ENCODE assay signal across 10 cellular contexts in genomic region chr18:11163668-11164067, GRCh38. TPM values are rescaled to one million over a fixed set of nuclear protein-coding genes. Genes with fewer than 3 reads are reported as not detected.
A peak's percentile ranks its signal among the peaks of the same experiment; 100 is the strongest.
DNase-seq lines count a peak whose midpoint lies in the region; ATAC-seq and TF ChIP-seq lines count a peak whose summit lies in the region.
"Had no signal": no experiment of that assay in that cellular context is flagged by ENCODE, and none has a peak within 500 bp of the region (broad histone marks: within the 10 kb centered on the region; RNA-seq: fewer than 3 reads in every experiment).

No MANE protein-coding gene starts in this region.

- peaks cover 7% of the 10 kb centered on the region for H3K27me3 Mint-ChIP-seq in activated CD4-positive, alpha-beta T cell treated with anti-CD3 and anti-CD28 coated beads, Interleukin-2, amount 10 ng/mL, durations not matched to agents 7 days and 5 days
- H3K27me3 Mint-ChIP-seq in stimulated activated memory B cell treated with anti-CD40 and anti-IgM and Interleukin-4, amounts not matched to agents 10 μg/mL and 1 μg/mL and 100 μg/mL, for 72 hours = no peaks in the 10 kb centered on the region

- no peaks in the 10 kb centered on the region for H3K9me3 Mint-ChIP-seq in activated CD4-positive, alpha-beta T cell treated with anti-CD3 and anti-CD28 coated beads, Interleukin-2, amount 10 ng/mL, durations not matched to agents 7 days and 5 days
- no peaks in the 10 kb centered on the region for H3K9me3 Mint-ChIP-seq in stimulated activated memory B cell treated with anti-CD40 and anti-IgM and Interleukin-4, amounts not matched to agents 10 μg/mL and 1 μg/mL and 100 μg/mL, for 72 hours

- intact Hi-C loops in spleen (cut with DNase I; ENCODE audit: low total_unique reads) = no loop called here

- H3K4me3 ChIP-seq in astrocyte of the spinal cord (ENCODE audit: low read depth, low read length) = no peak overlapping the region
- H3K4me3 ChIP-seq in spleen = no peak overlapping the region

- no peak for ATAC-seq in stimulated activated memory B cell treated with anti-CD40 and anti-IgM and Interleukin-4, amounts not matched to agents 10 μg/mL and 1 μg/mL and 100 μg/mL, for 72 hours
- ATAC-seq in GM21526 (IDR thresholded peaks at IDR 0.05; ENCODE audit: low FRiP score, unreplicated experiment) = no peak

- peaks cover 0 to 12% (median 0%) of the 10 kb centered on the region in 7 donors for H3K27me3 ChIP-seq in spleen (replicated peaks in 1 of 7)

- H3K9me3 ChIP-seq in spleen = peaks cover 0 to under 1% (median 0%) of the 10 kb centered on the region in 8 donors

- POLR2A ChIA-PET in activated CD4-positive, alpha-beta T cell treated with anti-CD3 and anti-CD28 coated beads, Interleukin-2, amount 10 ng/mL, durations not matched to agents 7 days and 5 days (lab: Charles Lee) = no interaction called here

- in situ Hi-C loops in astrocyte of the spinal cord (cut with HindIII; ENCODE audit: low sequenced_read_pairs) = no loop called here

- H3K36me3 Mint-ChIP-seq in activated CD4-positive, alpha-beta T cell treated with anti-CD3 and anti-CD28 coated beads, Interleukin-2, amount 10 ng/mL, durations not matched to agents 7 days and 5 days (ENCODE audit: low read depth) = no peaks in the 10 kb centered on the region
- H3K36me3 Mint-ChIP-seq in stimulated activated memory B cell treated with anti-CD40 and anti-IgM and Interleukin-4, amounts not matched to agents 10 μg/mL and 1 μg/mL and 100 μg/mL, for 72 hours = no peaks in the 10 kb centered on the region

- peaks cover 0 to 9% (median 0%) of the 10 kb centered on the region in 6 donors for H3K4me1 ChIP-seq in spleen

- CTCF ChIA-PET in activated CD4-positive, alpha-beta T cell treated with anti-CD3 and anti-CD28 coated beads, Interleukin-2, amount 10 ng/mL, durations not matched to agents 7 days and 5 days (lab: Charles Lee) = no interaction called here

- TF ChIP-seq POLR2A in spleen (IDR thresholded peaks at IDR 0.05) = no peak

- H3K27ac Mint-ChIP-seq in activated CD4-positive, alpha-beta T cell treated with anti-CD3 and anti-CD28 coated beads, Interleukin-2, amount 10 ng/mL, durations not matched to agents 7 days and 5 days = no peak overlapping the region
- no peak overlapping the region for H3K27ac Mint-ChIP-seq in stimulated activated memory B cell treated with anti-CD40 and anti-IgM and Interleukin-4, amounts not matched to agents 10 μg/mL and 1 μg/mL and 100 μg/mL, for 72 hours

- no peak overlapping the region for H3K4me3 Mint-ChIP-seq in activated CD4-positive, alpha-beta T cell treated with anti-CD3 and anti-CD28 coated beads, Interleukin-2, amount 10 ng/mL, durations not matched to agents 7 days and 5 days
- no peak overlapping the region for H3K4me3 Mint-ChIP-seq in stimulated activated memory B cell treated with anti-CD40 and anti-IgM and Interleukin-4, amounts not matched to agents 10 μg/mL and 1 μg/mL and 100 μg/mL, for 72 hours

- H3K36me3 ChIP-seq in spleen = no peaks in the 10 kb centered on the region

- no peaks in the 10 kb centered on the region for H3K4me1 Mint-ChIP-seq in activated CD4-positive, alpha-beta T cell treated with anti-CD3 and anti-CD28 coated beads, Interleukin-2, amount 10 ng/mL, durations not matched to agents 7 days and 5 days
- H3K4me1 Mint-ChIP-seq in stimulated activated memory B cell treated with anti-CD40 and anti-IgM and Interleukin-4, amounts not matched to agents 10 μg/mL and 1 μg/mL and 100 μg/mL, for 72 hours = no peaks in the 10 kb centered on the region

- H3K27ac ChIP-seq in spleen = no peak overlapping the region
- H3K27ac ChIP-seq: epithelial cell of prostate had no signal

- TF ChIP-seq CTCF in astrocyte of the spinal cord (IDR thresholded peaks at IDR 0.05; ENCODE audit: low read depth, low read length) = peak; percentile 56
- TF ChIP-seq CTCF in spleen (IDR thresholded peaks at IDR 0.05 in 8 of 11, conservative IDR thresholded peaks at IDR 0.05 in 3 of 11) = peak in 7 of 11 experiments; percentile 28 to 63 (median 49)

- 7 to 24% (median 23%) methylated on average over 14 to 18 of the region's 18 CpGs for WGBS in spleen, 5 donors

- peak; percentile 22 for DNase-seq in activated CD4-positive, alpha-beta T cell treated with anti-CD3 and anti-CD28 coated beads for 48 hours
- no peak for DNase-seq in activated CD4-positive, alpha-beta T cell treated with anti-CD3 and anti-CD28 coated beads, Interleukin-2, amount 10 ng/mL, durations not matched to agents 7 days and 5 days
- DNase-seq in astrocyte of the spinal cord (ENCODE audit: low read depth, low spot score) (peak; percentile 15), islet precursor cell (peak; percentile 80), spleen (no peak), inferior parietal cortex (ENCODE audit: extremely low spot score) (no peak)
- DNase-seq: NCI-H1092 treated with DMSO at 0.1 percent for 48 hours had no signal

RNA-seq across cellular contexts. Expression of gene PIEZO2, which starts 14.3 kb away (rescaled TPM):
- total RNA-seq in activated CD4-positive, alpha-beta T cell treated with anti-CD3 and anti-CD28 coated beads, Interleukin-2, amount 10 ng/mL, durations not matched to agents 7 days and 5 days = not detected
- total RNA-seq in spleen = 10 to 100 TPM in 4 of 7 donors, 1 to 10 TPM in 3; 4.6 to 13.0 (median 10.3) TPM
- under 1 TPM; 0.42 to 0.76 (median 0.61) TPM for polyA plus RNA-seq in spleen

Comparison
In these comparisons a context has a peak if more than half of its experiments do, and no peak if none do; other contexts are left out.
1. DNase-seq: peak in activated CD4-positive, alpha-beta T cell treated with anti-CD3 and anti-CD28 coated beads for 48 hours (single experiment), astrocyte of the spinal cord (single experiment) and islet precursor cell (single experiment); none in activated CD4-positive, alpha-beta T cell treated with anti-CD3 and anti-CD28 coated beads, Interleukin-2, amount 10 ng/mL, durations not matched to agents 7 days and 5 days (single experiment), spleen (single experiment) and inferior parietal cortex (single experiment).
2. RNA of gene PIEZO2, which starts 14.3 kb away (total RNA-seq): 4.6 to 13.0 TPM in spleen; not detected in activated CD4-positive, alpha-beta T cell treated with anti-CD3 and anti-CD28 coated beads, Interleukin-2, amount 10 ng/mL, durations not matched to agents 7 days and 5 days; every median in the first group is over 4 times any median in the second.